ENCODE assay signal across 8 cellular contexts in the genomic region with DNA sequence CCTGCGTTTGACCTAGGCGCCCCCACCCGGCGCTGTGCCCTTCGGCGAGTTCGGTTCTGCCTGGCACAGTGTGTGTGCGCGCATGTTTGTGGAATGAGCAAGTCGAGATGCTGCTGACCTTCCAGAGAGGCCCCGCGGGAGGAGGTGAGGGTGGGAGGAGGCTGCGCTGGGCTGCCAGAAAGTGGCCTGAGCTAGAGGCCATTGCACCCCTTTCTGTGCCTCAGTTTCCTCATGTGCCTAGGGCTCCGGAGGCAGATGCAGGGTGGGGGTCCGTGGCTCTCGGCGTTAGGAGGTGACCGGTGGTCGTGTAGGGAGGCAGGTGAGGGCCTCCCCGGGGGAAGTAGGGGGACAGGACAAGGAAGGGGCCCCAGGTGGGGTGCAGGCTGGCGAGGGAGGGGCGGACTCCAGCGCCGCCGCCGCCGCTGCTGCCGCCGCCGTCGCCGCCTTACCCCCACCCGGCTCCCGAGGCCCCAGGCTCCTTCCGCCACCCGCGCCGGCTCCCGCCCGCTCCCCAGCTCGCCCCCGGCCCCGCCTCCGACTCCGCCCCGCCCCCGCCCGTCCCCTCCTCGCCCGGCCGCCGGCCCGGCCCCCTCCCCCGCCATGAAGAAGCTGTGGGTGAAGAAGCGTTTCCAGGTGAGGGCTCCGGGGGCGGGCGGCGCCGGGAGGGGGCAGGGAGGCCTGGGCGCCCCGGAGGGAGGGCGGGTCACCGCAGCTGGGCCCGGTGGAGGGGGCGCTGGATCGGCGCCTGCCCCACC. TPM values are rescaled to one million over a fixed set of nuclear protein-coding genes. Genes with fewer than 3 reads are reported as not detected.
DNase-seq lines count a peak whose midpoint lies in the region; ATAC-seq and TF ChIP-seq lines count a peak whose summit lies in the region.

No MANE protein-coding gene starts in this region.

- H3K27ac Mint-ChIP-seq in dendritic cell treated with granulocyte-macrophage colony-stimulating factor and Interleukin-4, amounts not matched to agents 40 ng/mL and 50 ng/mL, for 4 days, result no peak overlapping the region

- ATAC-seq in right lobe of liver, result peak in 2 of 4 donors; percentile 5 to 13
- ATAC-seq in GM21447 (IDR thresholded peaks at IDR 0.05; ENCODE audit: unreplicated experiment), result no peak

- no peaks in the 10 kb centered on the region for H3K36me3 Mint-ChIP-seq in dendritic cell treated with granulocyte-macrophage colony-stimulating factor and Interleukin-4, amounts not matched to agents 40 ng/mL and 50 ng/mL, for 4 days (ENCODE audit: low read depth)

- peak overlapping the region; percentile 57 for H3K4me3 Mint-ChIP-seq in dendritic cell treated with granulocyte-macrophage colony-stimulating factor and Interleukin-4, amounts not matched to agents 40 ng/mL and 50 ng/mL, for 4 days

- no peak overlapping the region for H3K27ac ChIP-seq in right lobe of liver

- H3K27me3 Mint-ChIP-seq in dendritic cell treated with granulocyte-macrophage colony-stimulating factor and Interleukin-4, amounts not matched to agents 40 ng/mL and 50 ng/mL, for 4 days, result peaks cover 54% of the 10 kb centered on the region

- H3K4me1 ChIP-seq in right lobe of liver, result peaks cover 0 to 3% (median 0%) of the 10 kb centered on the region in 4 donors

- DNase-seq in AG10803 (ENCODE audit: low read depth) (peak; percentile 68), HuH-7 (ENCODE audit: low spot score) (peak; percentile 91), right lobe of liver (no peak), DMS153 treated with DMSO at 0.1 percent for 48 hours (lab: John Stamatoyannopoulos, UW; ENCODE audit: unreplicated experiment) (no peak)
- DNase-seq in activated CD4-positive, alpha-beta T cell treated with anti-CD3 and anti-CD28 coated beads for 4 hours, result peak; percentile 72 to 78
- peak; percentile 27 for DNase-seq in stimulated activated CD8-positive, alpha-beta memory T cell treated with anti-CD3 and anti-CD28 coated beads, Interleukin-4, amount 100 ng/mL, for 24 hours (ENCODE audit: low read depth)

- TF ChIP-seq POLR2A in right lobe of liver (IDR thresholded peaks at IDR 0.05), result no peak

- H3K4me1 Mint-ChIP-seq in dendritic cell treated with granulocyte-macrophage colony-stimulating factor and Interleukin-4, amounts not matched to agents 40 ng/mL and 50 ng/mL, for 4 days (ENCODE audit: low read depth), result peaks cover 12% of the 10 kb centered on the region

- H3K4me3 ChIP-seq in AG10803 (ENCODE audit: low read length) (peak overlapping the region; percentile 66), right lobe of liver (peak overlapping the region in 2 of 3 donors; percentile 32 to 46)

- H3K36me3 ChIP-seq in right lobe of liver, result no peaks in the 10 kb centered on the region

- H3K9me3 ChIP-seq in right lobe of liver, result no peaks in the 10 kb centered on the region

- intact Hi-C loops in dendritic cell treated with granulocyte-macrophage colony-stimulating factor and Interleukin-4, amounts not matched to agents 40 ng/mL and 50 ng/mL, for 4 days (cut with micrococcal nuclease), result no loop called here
- intact Hi-C loops in right lobe of liver (cut with DNase I), result no loop called here

- H3K9me3 Mint-ChIP-seq in dendritic cell treated with granulocyte-macrophage colony-stimulating factor and Interleukin-4, amounts not matched to agents 40 ng/mL and 50 ng/mL, for 4 days, result no peaks in the 10 kb centered on the region

- WGBS in right lobe of liver (ENCODE audit: insufficient coverage, low coverage, low lambda C conversion rate, missing lambda C conversion rate), result 3% methylated on average over 19 of the region's 68 CpGs

- H3K27me3 ChIP-seq in right lobe of liver, result peaks cover 0 to 8% of the 10 kb centered on the region in 2 donors

- no peak for TF ChIP-seq CTCF in AG10803 (conservative IDR thresholded peaks at IDR 0.05; ENCODE audit: low read length)
- TF ChIP-seq CTCF in right lobe of liver (IDR thresholded peaks at IDR 0.05), result no peak

RNA-seq across cellular contexts. Expression of a gene that starts 7.0 kb away (rescaled TPM):
- 1 to 10 TPM in 1 of 6 experiments, under 1 TPM in 5; 0.24 to 1.5 (median 0.48) TPM for total RNA-seq in right lobe of liver

RNA-seq across cellular contexts. Expression of a gene that starts 23.5 kb away (rescaled TPM):
- 10 to 100 TPM in 1 of 6 experiments, 1 to 10 TPM in 5; 1.2 to 25.6 (median 2.5) TPM for total RNA-seq in right lobe of liver

RNA-seq across cellular contexts. Expression of a gene that starts 53.9 kb away (rescaled TPM):
- 10 to 100 TPM; 37.1 to 60.2 (median 47.0) TPM for total RNA-seq in right lobe of liver

RNA-seq across cellular contexts. Expression of a gene that starts 57.1 kb away (rescaled TPM):
- total RNA-seq in right lobe of liver, result 10 to 100 TPM; 21.7 to 54.1 (median 40.2) TPM

Comparison
In these comparisons a context has a peak if more than half of its experiments do, and no peak if none do; other contexts are left out.
1. DNase-seq: peak in AG10803 (single experiment), HuH-7 (single experiment), activated CD4-positive, alpha-beta T cell treated with anti-CD3 and anti-CD28 coated beads for 4 hours (2 of 2) and stimulated activated CD8-positive, alpha-beta memory T cell treated with anti-CD3 and anti-CD28 coated beads, Interleukin-4, amount 100 ng/mL, for 24 hours (single experiment); none in right lobe of liver (0 of 3) and DMS153 treated with DMSO at 0.1 percent for 48 hours (single experiment).